ENCODE assay signal across 9 cellular contexts in the genomic region with DNA sequence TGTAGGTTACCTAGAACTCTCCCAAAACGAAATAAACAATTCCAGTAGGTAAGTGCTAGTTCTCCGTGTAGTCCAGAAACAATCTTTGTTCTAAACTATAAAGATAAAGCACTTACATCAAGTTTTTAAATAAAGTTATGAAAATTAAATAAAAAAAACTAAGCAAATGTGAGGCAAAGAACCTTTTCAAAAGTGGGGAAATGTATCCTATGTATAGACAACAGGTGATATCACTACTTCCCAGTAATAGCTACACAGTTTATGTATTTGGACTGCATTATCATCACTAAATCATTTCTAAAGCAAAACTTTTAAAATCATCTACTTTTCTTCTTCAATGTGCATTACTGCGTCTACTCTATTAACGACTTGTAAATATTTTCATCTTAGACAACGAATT. TPM values are rescaled to one million over a fixed set of nuclear protein-coding genes. Genes with fewer than 3 reads are reported as not detected.
DNase-seq lines count a peak whose midpoint lies in the region; ATAC-seq and TF ChIP-seq lines count a peak whose summit lies in the region.
"Had no signal": no experiment of that assay in that cellular context is flagged by ENCODE, and none has a peak within 500 bp of the region (broad histone marks: within the 10 kb centered on the region; RNA-seq: fewer than 3 reads in every experiment).

No MANE protein-coding gene starts in this region.

- H3K4me1 ChIP-seq in CD4-positive, CD25-positive, alpha-beta regulatory T cell (ENCODE audit: control insufficient read depth, insufficient read depth, low read length, poor library complexity, severe bottlenecking) = peaks cover 55% of the 10 kb centered on the region
- no peaks in the 10 kb centered on the region for H3K4me1 ChIP-seq in ectodermal cell (ENCODE audit: control insufficient read depth, insufficient read depth, low read length)

- H3K36me3 ChIP-seq in CD4-positive, CD25-positive, alpha-beta regulatory T cell (ENCODE audit: control insufficient read depth, insufficient read depth, low read length) = peaks cover 12% of the 10 kb centered on the region
- H3K36me3 ChIP-seq in MG63 (no peaks in the 10 kb centered on the region; the same call in 1 of the 2 replicates), ectodermal cell (ENCODE audit: control insufficient read depth, insufficient read depth, low read length) (no peaks in the 10 kb centered on the region)

- H3K27ac Mint-ChIP-seq in CD4-positive, CD25-positive, alpha-beta regulatory T cell = peak overlapping the region; percentile 53 to 100 (median 99)
- peak overlapping the region; percentile 100 for H3K27ac Mint-ChIP-seq in neural crest cell (ENCODE audit: unreplicated experiment)

- no peaks in the 10 kb centered on the region for H3K9me3 Mint-ChIP-seq in CD4-positive, CD25-positive, alpha-beta regulatory T cell
- H3K9me3 Mint-ChIP-seq in neural crest cell = no peaks in the 10 kb centered on the region

- H3K27me3 ChIP-seq in CD4-positive, CD25-positive, alpha-beta regulatory T cell (ENCODE audit: control insufficient read depth, insufficient read depth, low read length) = no peaks in the 10 kb centered on the region
- H3K27me3 ChIP-seq in MG63 (no peaks in the 10 kb centered on the region), ectodermal cell (ENCODE audit: control insufficient read depth, insufficient read depth, low read length, poor library complexity, severe bottlenecking) (no peaks in the 10 kb centered on the region)

- H3K4me3 ChIP-seq in CD4-positive, CD25-positive, alpha-beta regulatory T cell (ENCODE audit: low read depth, low read length) = peak overlapping the region; percentile 98
- H3K4me3 ChIP-seq in MG63 = peak overlapping the region; percentile 92
- H3K4me3 ChIP-seq in ectodermal cell (ENCODE audit: insufficient read depth, low read depth, low read length) = peak overlapping the region; percentile 85

- H3K4me3 Mint-ChIP-seq in CD4-positive, CD25-positive, alpha-beta regulatory T cell = peak overlapping the region; percentile 91 to 100 (median 99)
- peak overlapping the region; percentile 100 for H3K4me3 Mint-ChIP-seq in neural crest cell

- peaks cover 21% of the 10 kb centered on the region for H3K36me3 Mint-ChIP-seq in CD4-positive, CD25-positive, alpha-beta regulatory T cell
- H3K36me3 Mint-ChIP-seq in neural crest cell (ENCODE audit: low read depth) = no peaks in the 10 kb centered on the region

- no peak for DNase-seq in CD4-positive, CD25-positive, alpha-beta regulatory T cell
- DNase-seq in MG63 = no peak
- DNase-seq in neural crest cell (ENCODE audit: low read depth, low spot score) = no peak
- DNase-seq in KG1 (lab: John Stamatoyannopoulos, UW) = no peak
- no peak for DNase-seq in NCI-H510A (lab: John Stamatoyannopoulos, UW)
- no peak for DNase-seq in stimulated activated naive CD4-positive, alpha-beta T cell (lab: John Stamatoyannopoulos, UW)
- DNase-seq: activated CD4-positive, alpha-beta T cell treated with anti-CD3 and anti-CD28 coated beads, Interleukin-2, amount 50 U/mL, for 48 hours had no signal

- ATAC-seq in CD4-positive, CD25-positive, alpha-beta regulatory T cell (ENCODE audit: low read depth in 2 of 2) = no peak
- no peak for ATAC-seq in HG02870 (IDR thresholded peaks at IDR 0.05; ENCODE audit: unreplicated experiment)

- peaks cover 48 to 63% (median 53%) of the 10 kb centered on the region in 4 donors for H3K4me1 Mint-ChIP-seq in CD4-positive, CD25-positive, alpha-beta regulatory T cell
- H3K4me1 Mint-ChIP-seq in neural crest cell = peaks cover 29% of the 10 kb centered on the region

- peak overlapping the region; percentile 97 for H3K27ac ChIP-seq in CD4-positive, CD25-positive, alpha-beta regulatory T cell (ENCODE audit: insufficient read depth, low read length, poor library complexity, severe bottlenecking)
- H3K27ac ChIP-seq in ectodermal cell (ENCODE audit: insufficient read depth, low read depth, low read length, poor library complexity, severe bottlenecking) = no peak overlapping the region

- H3K9me3 ChIP-seq in CD4-positive, CD25-positive, alpha-beta regulatory T cell (ENCODE audit: control insufficient read depth in 2 of 2, low read length in 2 of 2) = no peaks in the 10 kb centered on the region
- no peaks in the 10 kb centered on the region for H3K9me3 ChIP-seq in MG63
- H3K9me3 ChIP-seq in ectodermal cell (ENCODE audit: control insufficient read depth, low read length) = no peaks in the 10 kb centered on the region

- TF ChIP-seq CTCF in neural crest cell (conservative IDR thresholded peaks at IDR 0.05) = no peak

- whole genome bisulfite sequencing in ectodermal cell, 2 experiments = 10 to 26% methylated on average over 3 to 5 of the region's 5 CpGs

- no peaks in the 10 kb centered on the region for H3K27me3 Mint-ChIP-seq in CD4-positive, CD25-positive, alpha-beta regulatory T cell
- H3K27me3 Mint-ChIP-seq in neural crest cell (ENCODE audit: low read depth) = peaks cover 10% of the 10 kb centered on the region

RNA-seq across cellular contexts. Expression of gene YTHDC1, which starts 2.0 kb away (rescaled TPM):
- 328 TPM for total RNA-seq in CD4-positive, CD25-positive, alpha-beta regulatory T cell
- 10 to 100 TPM; 24.6 to 43.3 (median 28.3) TPM for polyA plus RNA-seq in CD4-positive, CD25-positive, alpha-beta regulatory T cell
- total RNA-seq in MG63 (2014; rRNA removed; shearing (Covaris generic); ENCODE audit: low replicate concordance) = 9.4 and 10.0 TPM in 2 replicates
- 96.9 TPM for polyA plus RNA-seq in ectodermal cell (2013, experiment 1 of 4)
- polyA plus RNA-seq in ectodermal cell (2013, experiment 2 of 4) = 103 TPM
- 79.9 TPM for polyA plus RNA-seq in ectodermal cell (2013, experiment 3 of 4)
- 93.6 TPM for polyA plus RNA-seq in ectodermal cell (2013, experiment 4 of 4)
- total RNA-seq in neural crest cell = 87.9 and 88.2 TPM in 2 replicates
